In genomic region chr4:53601251-53601764, GRCh38 we compare ENCODE assay signal across 1 cellular context.
TF ChIP-seq lines count a peak whose summit lies in the region.

No MANE protein-coding gene starts in this region.

TF ChIP-seq in WTC11, 78 proteins besides CTCF, POLR2A, EP300 and RAD21 (continued from another document):
- TF ChIP-seq ZNF532 (CRISPR knock-in tag; IDR thresholded peaks at IDR 0.05; ENCODE audit: borderline replicate concordance) (0 out of 2 replicates have a peak, but pooled peaks have one; percentile 75), ZNF121 (CRISPR knock-in tag; IDR thresholded peaks at IDR 0.05) (peak; percentile 94)
